8 cellular contexts compared by ENCODE assay signal in genomic region chr17:64240741-64241347, GRCh38. TPM values are rescaled to one million over a fixed set of nuclear protein-coding genes. Genes with fewer than 3 reads are reported as not detected.
A peak's percentile ranks its signal among the peaks of the same experiment; 100 is the strongest.
DNase-seq lines count a peak whose midpoint lies in the region.

No MANE protein-coding gene starts in this region.

- peaks cover 36 to 44% (median 38%) of the 10 kb centered on the region in 3 donors for H3K4me1 ChIP-seq in skeletal muscle tissue (ENCODE audit: control insufficient read depth in 3 of 3, insufficient read depth in 3 of 3, low read length in 3 of 3)

- H3K9me3 ChIP-seq in skeletal muscle tissue (ENCODE audit: control insufficient read depth in 3 of 3, low read length in 3 of 3) = no peaks in the 10 kb centered on the region

- H3K27me3 ChIP-seq in skeletal muscle tissue (ENCODE audit: control insufficient read depth in 3 of 3, insufficient read depth in 3 of 3, low read length in 3 of 3) = no peaks in the 10 kb centered on the region

- H3K4me3 ChIP-seq in skeletal muscle tissue (ENCODE audit: low read length in 3 of 3) = peak overlapping the region in 1 of 3 donors; percentile 10

- no peaks in the 10 kb centered on the region for H3K36me3 ChIP-seq in skeletal muscle tissue (ENCODE audit: control insufficient read depth in 3 of 3, insufficient read depth in 3 of 3, low read length in 3 of 3)

- peak; percentile 61 for DNase-seq in HS-5 (ENCODE audit: low read depth)
- DNase-seq in cerebellum (ENCODE audit: low spot score) = peak; percentile 77
- DNase-seq in islet precursor cell = peak; percentile 98
- DNase-seq in stimulated activated CD4-positive, alpha-beta T cell treated with anti-CD3 and anti-CD28 coated beads, Interleukin-4, amount 100 ng/mL, for 4 hours = no peak
- DNase-seq in NCI-H146 treated with DMSO at 0.1 percent for 48 hours (lab: John Stamatoyannopoulos, UW; ENCODE audit: unreplicated experiment) = no peak
- no peak for DNase-seq in NCI-H526 treated with DMSO at 0.1 percent for 48 hours (lab: John Stamatoyannopoulos, UW)
- no peak for DNase-seq in stimulated activated CD4-positive, alpha-beta T cell treated with anti-CD3 and anti-CD28 coated beads, Interleukin-4, amount 100 ng/mL, for 24 hours

- peak overlapping the region in 2 of 3 donors; percentile 14 to 47 for H3K9ac ChIP-seq in skeletal muscle tissue (ENCODE audit: low read depth in 1 of 3, low read length in 3 of 3)

- peak overlapping the region; percentile 31 for H3K27ac ChIP-seq in skeletal muscle tissue (ENCODE audit: low read depth, low read length)

RNA-seq across cellular contexts. Expression of gene TEX2, which starts 22.2 kb away (rescaled TPM):
- total RNA-seq in cerebellum = 26.9 TPM
- 20.4 TPM for total RNA-seq in skeletal muscle tissue

Comparison
In these comparisons a context has a peak if more than half of its experiments do, and no peak if none do; other contexts are left out.
1. DNase-seq: peak in HS-5 (single experiment), cerebellum (single experiment) and islet precursor cell (single experiment); none in stimulated activated CD4-positive, alpha-beta T cell treated with anti-CD3 and anti-CD28 coated beads, Interleukin-4, amount 100 ng/mL, for 4 hours (0 of 2), NCI-H146 treated with DMSO at 0.1 percent for 48 hours (single experiment), NCI-H526 treated with DMSO at 0.1 percent for 48 hours (single experiment) and stimulated activated CD4-positive, alpha-beta T cell treated with anti-CD3 and anti-CD28 coated beads, Interleukin-4, amount 100 ng/mL, for 24 hours (single experiment).